ENCODE assay signal across 20 cellular contexts in genomic region chr20:61742097-61742805, GRCh38.
DNase-seq lines count a peak whose midpoint lies in the region; ATAC-seq, FAIRE-seq and TF ChIP-seq lines count a peak whose summit lies in the region.
"Had no signal": no experiment of that assay in that cellular context is flagged by ENCODE, and none has a peak within 500 bp of the region (broad histone marks: within the 10 kb centered on the region; RNA-seq: fewer than 3 reads in every experiment).

No MANE protein-coding gene starts in this region.

- H4K91ac ChIP-seq in H1 (replicated peaks; ENCODE audit: insufficient read length, low read length): no peak overlapping the region

- H3K9ac ChIP-seq in BLaER1 treated with 17β-estradiol and CSF1 and Interleukin-3, amounts not matched to agents 10 nM and 100 nM: no peak overlapping the region
- H3K9ac ChIP-seq in H1 (replicated peaks in 1 of 4; ENCODE audit: extremely low read depth in 1 of 4, low read depth in 3 of 4, low read length in 3 of 4): no peak overlapping the region

- no peak overlapping the region for H3K4ac ChIP-seq in H1 (replicated peaks; ENCODE audit: insufficient read length, low read depth, low read length)

- no peak overlapping the region for H3K27ac ChIP-seq in BLaER1 treated with 17β-estradiol and CSF1 and Interleukin-3, amounts not matched to agents 10 nM and 100 nM
- H3K27ac ChIP-seq in H1 (ENCODE audit: low read depth, low read length) (no peak overlapping the region), body of pancreas (no peak overlapping the region)
- H3K27ac ChIP-seq: breast epithelium, epithelial cell of prostate, SJSA1, transverse colon had no signal

- DNase-seq in NCI-H2227 (lab: John Stamatoyannopoulos, UW; ENCODE audit: unreplicated experiment) (peak; percentile 40), H1 (ENCODE audit: low read depth in 1 of 2, low spot score in 2 of 2) (no peak), midbrain (lab: John Stamatoyannopoulos, UW) (peak; percentile 17), body of pancreas (no peak), GM19239 (ENCODE audit: insufficient read length, low spot score) (no peak)
- DNase-seq in activated effector memory CD4-positive, alpha-beta T cell treated with Interleukin-2 at 50 U/mL for 16 hours: no peak
- DNase-seq: activated CD4-positive, alpha-beta T cell treated with anti-CD3 and anti-CD28 coated beads for 1 hour; Karpas-422; NCI-H1092 treated with DMSO at 0.1 percent for 48 hours; NCI-H2081 treated with DMSO at 0.1 percent for 48 hours; NCI-H524 treated with DMSO at 0.1 percent for 48 hours; stimulated activated naive B cell treated with anti-CD40 and anti-IgM and Interleukin-4, amounts not matched to agents 10 μg/mL and 1 μg/mL and 100 μg/mL, for 72 hours; T-helper 9 cell; transverse colon had no signal

- H2AK5ac ChIP-seq in H1 (ENCODE audit: low read depth, low read length): no peak overlapping the region

- no peak overlapping the region for H3K18ac ChIP-seq in H1 (ENCODE audit: extremely low read depth, low read length)

- no peak overlapping the region for H2BK20ac ChIP-seq in H1 (ENCODE audit: low read length)

- no peak for FAIRE-seq in H1 (lab: Jason Lieb, UNC)
- no peak for FAIRE-seq in GM19239 (lab: Jason Lieb, UNC)
- FAIRE-seq: frontal cortex had no signal

- intact Hi-C loops in body of pancreas (cut with DNase I): no loop called here

- peak overlapping the region; percentile 76 to 97 (median 88) for H3K4me2 ChIP-seq in BLaER1 treated with 17β-estradiol and CSF1 and Interleukin-3, amounts not matched to agents 10 nM and 100 nM
- H3K4me2 ChIP-seq in H1 (ENCODE audit: insufficient read depth in 1 of 2, low read depth in 2 of 2, low read length in 2 of 2): no peak overlapping the region

- no peak overlapping the region for H2AFZ ChIP-seq in H1 (ENCODE audit: low read length)

- no peak overlapping the region for H3K14ac ChIP-seq in H1 (ENCODE audit: insufficient read length)

- no peak overlapping the region for H4K5ac ChIP-seq in H1 (ENCODE audit: insufficient read length, low read depth, low read length)

- H3K23ac ChIP-seq in H1 (ENCODE audit: insufficient read length): no peak overlapping the region

- TF ChIP-seq EP300 in H1 (IDR thresholded peaks at IDR 0.05; ENCODE audit: borderline replicate concordance in 1 of 2, low read depth in 2 of 2, low read length in 2 of 2): no peak

- no peak overlapping the region for H2BK5ac ChIP-seq in H1 (ENCODE audit: low read depth, low read length)

- H3K23me2 ChIP-seq in H1 (ENCODE audit: low read depth, low read length): no peaks in the 10 kb centered on the region

- POLR2A ChIA-PET in H1 (lab: Charles Lee; ENCODE audit: partially characterized antibody): no interaction called here

- CTCF ChIA-PET in H1 (lab: Charles Lee; ENCODE audit: partially characterized antibody): interaction anchor here (1.0 kb wide), 1 partner anchor 133 kb away, joined by 5 read pairs; no protein-coding TSS in a partner anchor

- H3K4me1 ChIP-seq in BLaER1 treated with 17β-estradiol and CSF1 and Interleukin-3, amounts not matched to agents 10 nM and 100 nM: peaks cover 48 to 80% (median 56%) of the 10 kb centered on the region in 10 experiments
- H3K4me1 ChIP-seq in H1 (replicated peaks in 1 of 4; ENCODE audit: control insufficient read depth in 3 of 4, insufficient read depth in 4 of 4, low read length in 3 of 4): no peaks in the 10 kb centered on the region
- no peaks in the 10 kb centered on the region for H3K4me1 ChIP-seq in body of pancreas
- H3K4me1 ChIP-seq: breast epithelium, SJSA1, transverse colon had no signal

- TF ChIP-seq RAD21 in H1 (IDR thresholded peaks at IDR 0.05 in 1 of 2, conservative IDR thresholded peaks at IDR 0.05 in 1 of 2; ENCODE audit: low read depth in 2 of 2, low read length in 2 of 2): peak; percentile 42 to 59

- no peaks in the 10 kb centered on the region for H3K79me2 ChIP-seq in H1 (ENCODE audit: control insufficient read depth in 1 of 2, insufficient read depth in 2 of 2, low read length in 2 of 2)

- TF ChIP-seq POLR2A in H1 (IDR thresholded peaks at IDR 0.05; ENCODE audit: control extremely low read depth in 1 of 2, low read depth in 2 of 2, low read length in 2 of 2) (no peak), body of pancreas (IDR thresholded peaks at IDR 0.05) (no peak)

- H2BK15ac ChIP-seq in H1 (ENCODE audit: low read length): no peak overlapping the region

- H4K20me1 ChIP-seq in BLaER1 treated with 17β-estradiol and CSF1 and Interleukin-3, amounts not matched to agents 10 nM and 100 nM: peaks cover 0 to 92% (median 32%) of the 10 kb centered on the region in 11 experiments; a peak in 15 of 22 replicates
- peaks cover 1 to 2% of the 10 kb centered on the region in 2 experiments for H4K20me1 ChIP-seq in H1 (replicated peaks in 1 of 2; ENCODE audit: control insufficient read depth in 1 of 2, insufficient read depth in 2 of 2, low read length in 2 of 2)

- TF ChIP-seq CTCF in H1 (IDR thresholded peaks at IDR 0.05; ENCODE audit: control extremely low read depth in 1 of 3, insufficient read depth in 1 of 3, low read depth in 1 of 3, low read length in 3 of 3) (peak in 2 of 3 experiments; percentile 19 to 40; a peak in 2 of 4 replicates), body of pancreas (IDR thresholded peaks at IDR 0.05) (no peak)

- H4K8ac ChIP-seq in H1 (ENCODE audit: extremely low read depth, insufficient read depth, low read length): no peak overlapping the region

- H2BK120ac ChIP-seq in H1 (replicated peaks; ENCODE audit: low read depth, low read length): no peak overlapping the region

- H3K27me3 ChIP-seq in BLaER1 treated with 17β-estradiol and CSF1 and Interleukin-3, amounts not matched to agents 10 nM and 100 nM: peaks cover 0 to 44% (median 26%) of the 10 kb centered on the region in 11 experiments; a peak in 14 of 22 replicates
- no peaks in the 10 kb centered on the region; a peak in 1 of 7 replicates for H3K27me3 ChIP-seq in H1 (replicated peaks in 1 of 4; ENCODE audit: control insufficient read depth in 3 of 4, extremely low read depth in 1 of 4, insufficient read depth in 3 of 4, low read length in 3 of 4)
- H3K27me3 ChIP-seq in body of pancreas: no peaks in the 10 kb centered on the region
- H3K27me3 ChIP-seq: SJSA1, transverse colon had no signal

- no peak overlapping the region for H2BK12ac ChIP-seq in H1 (ENCODE audit: low read depth, low read length)

- ATAC-seq in body of pancreas (no peak), HG03460 (IDR thresholded peaks at IDR 0.05; ENCODE audit: unreplicated experiment) (no peak)
- ATAC-seq: stimulated activated naive B cell treated with anti-CD40 and anti-IgM and Interleukin-4, amounts not matched to agents 10 μg/mL and 1 μg/mL and 100 μg/mL, for 72 hours had no signal

- no peak overlapping the region for H3K4me3 ChIP-seq in BLaER1 treated with 17β-estradiol and CSF1 and Interleukin-3, amounts not matched to agents 10 nM and 100 nM
- H3K4me3 ChIP-seq in H1 (ENCODE audit: extremely low read depth in 1 of 4, insufficient read depth in 2 of 4, low read depth in 3 of 4, low read length in 4 of 4) (no peak overlapping the region), body of pancreas (no peak overlapping the region)
- H3K4me3 ChIP-seq: breast epithelium, SJSA1, transverse colon had no signal

- WGBS in H1 (ENCODE audit: extremely low coverage in 1 of 2, insufficient coverage in 1 of 2, insufficient read length in 1 of 2, insufficient replicate concordance in 2 of 2, low coverage in 1 of 2, low lambda C conversion rate in 2 of 2, missing lambda C conversion rate in 1 of 2), 2 experiments: 89% methylated on average over 16 of the region's 16 CpGs; no CpG with 5 or more reads in 1 of the 2 experiments
- WGBS in body of pancreas, 2 donors: 47 to 51% methylated on average over 16 of the region's 16 CpGs

- no peak overlapping the region for H3K56ac ChIP-seq in H1 (replicated peaks; ENCODE audit: insufficient read length, low read depth, low read length)

- H3K36me3 ChIP-seq in BLaER1 treated with 17β-estradiol and CSF1 and Interleukin-3, amounts not matched to agents 10 nM and 100 nM: no peaks in the 10 kb centered on the region
- no peaks in the 10 kb centered on the region for H3K36me3 ChIP-seq in H1 (ENCODE audit: control insufficient read depth in 2 of 4, insufficient read depth in 4 of 4, low read length in 3 of 4)
- H3K36me3 ChIP-seq in body of pancreas (replicated peaks in 1 of 2; ENCODE audit: insufficient read depth in 1 of 2, low read depth in 2 of 2): no peaks in the 10 kb centered on the region
- H3K36me3 ChIP-seq: breast epithelium, SJSA1, transverse colon had no signal

- H3K79me1 ChIP-seq in H1 (ENCODE audit: low read depth, low read length): no peaks in the 10 kb centered on the region

- peaks cover 0 to 5% (median 0%) of the 10 kb centered on the region in 11 experiments; a peak in 6 of 22 replicates for H3K9me3 ChIP-seq in BLaER1 treated with 17β-estradiol and CSF1 and Interleukin-3, amounts not matched to agents 10 nM and 100 nM (replicated peaks in 1 of 11)
- H3K9me3 ChIP-seq in H1 (ENCODE audit: insufficient read depth in 2 of 2, low read depth in 1 of 2, low read length in 1 of 2) (no peaks in the 10 kb centered on the region), body of pancreas (no peaks in the 10 kb centered on the region)
- H3K9me3 ChIP-seq: breast epithelium, SJSA1, transverse colon had no signal

TF ChIP-seq in H1, 55 proteins besides CTCF, POLR2A, EP300 and RAD21:
- TF ChIP-seq CHD1 (IDR thresholded peaks at IDR 0.05; ENCODE audit: low read depth, low read length): no peak
- no peak for TF ChIP-seq BACH1 (IDR thresholded peaks at IDR 0.05; ENCODE audit: low read length)
- no peak for TF ChIP-seq TEAD4 (IDR thresholded peaks at IDR 0.05; ENCODE audit: low read depth, low read length)
- TF ChIP-seq CBX5 (IDR thresholded peaks at IDR 0.05; ENCODE audit: low read depth, low read length): no peak
- no peak for TF ChIP-seq GTF2F1 (IDR thresholded peaks at IDR 0.05; ENCODE audit: borderline replicate concordance, low read depth, low read length)
- no peak for TF ChIP-seq TAF7 (optimal IDR thresholded peaks at IDR 0.05; ENCODE audit: borderline replicate concordance, low read depth, low read length)
- no peak for TF ChIP-seq RFX5 (IDR thresholded peaks at IDR 0.05; ENCODE audit: borderline replicate concordance, low read depth, low read length)
- no peak for TF ChIP-seq TCF12 (IDR thresholded peaks at IDR 0.05; ENCODE audit: low read depth, low read length)
- no peak for TF ChIP-seq KDM5A (IDR thresholded peaks at IDR 0.05; ENCODE audit: low read length)
- no peak for TF ChIP-seq SIX5 (IDR thresholded peaks at IDR 0.05; ENCODE audit: low read depth, low read length)

Comparison
In these comparisons a context has a peak if more than half of its experiments do, and no peak if none do; other contexts are left out.
1. H3K4me2 ChIP-seq: peak in BLaER1 treated with 17β-estradiol and CSF1 and Interleukin-3, amounts not matched to agents 10 nM and 100 nM (11 of 11); none in H1 (0 of 2).
2. DNase-seq: peak in NCI-H2227 (single experiment) and midbrain (single experiment); none in H1 (0 of 2), activated effector memory CD4-positive, alpha-beta T cell treated with Interleukin-2 at 50 U/mL for 16 hours (single experiment), body of pancreas (0 of 4) and GM19239 (single experiment).
3. CTCF ChIP-seq: peak in H1 (2 of 3); none in body of pancreas (0 of 7).